Comparison of ENCODE assay signal across 19 cellular contexts in the genomic region with DNA sequence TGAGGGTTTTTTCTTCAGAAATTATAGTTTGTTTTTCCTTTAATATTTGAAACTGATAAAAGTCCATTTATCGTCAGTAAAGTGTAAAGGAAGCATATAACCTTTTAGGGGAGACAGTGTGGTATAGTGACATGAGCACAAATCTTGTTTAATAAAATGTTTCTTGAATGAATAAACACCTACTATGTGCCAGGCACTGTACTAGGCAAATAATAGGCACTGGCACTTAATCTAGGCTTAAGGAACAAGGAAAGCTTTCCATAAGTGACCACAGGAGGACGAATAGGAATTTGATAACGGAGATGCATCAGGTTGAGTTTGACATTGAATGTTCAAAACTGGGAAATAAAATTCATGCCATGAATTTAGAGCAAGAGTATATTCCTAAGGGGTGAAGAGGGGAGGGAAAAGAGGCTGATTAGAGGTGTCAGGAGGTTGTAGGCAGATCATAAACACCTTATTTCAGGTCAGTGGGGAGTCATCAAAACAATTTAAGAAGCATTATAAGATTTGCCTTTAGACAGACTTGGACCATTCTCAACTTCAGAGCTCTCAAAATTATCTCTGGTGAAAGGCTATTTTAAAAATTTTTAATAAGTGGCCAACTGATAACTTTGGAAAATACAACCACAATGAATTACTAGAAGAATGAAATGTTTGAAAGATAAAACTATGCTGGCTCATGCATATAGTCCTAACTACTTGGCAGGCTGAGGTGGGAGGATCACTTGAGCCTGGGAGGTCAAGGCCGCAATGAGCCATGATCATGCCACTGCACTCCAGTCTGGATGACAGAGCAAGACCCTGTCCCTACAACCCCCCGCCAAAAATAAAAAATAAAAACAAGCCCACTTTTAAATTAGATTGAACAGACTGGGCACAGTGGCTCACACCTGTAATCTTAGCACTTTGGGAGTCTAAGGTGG. TPM values are rescaled to one million over a fixed set of nuclear protein-coding genes. Genes with fewer than 3 reads are reported as not detected.
DNase-seq lines count a peak whose midpoint lies in the region; ATAC-seq and TF ChIP-seq lines count a peak whose summit lies in the region.
"Had no signal": no experiment of that assay in that cellular context is flagged by ENCODE, and none has a peak within 500 bp of the region (broad histone marks: within the 10 kb centered on the region; RNA-seq: fewer than 3 reads in every experiment).

No MANE protein-coding gene starts in this region.

- no peak for TF ChIP-seq POLR2A in adrenal gland (IDR thresholded peaks at IDR 0.05)
- TF ChIP-seq POLR2A in testis (IDR thresholded peaks at IDR 0.05) = no peak
- TF ChIP-seq POLR2A in suprapubic skin (IDR thresholded peaks at IDR 0.05) = no peak

- no peaks in the 10 kb centered on the region for H3K9me3 ChIP-seq in adrenal gland (replicated peaks in 1 of 3)
- no peaks in the 10 kb centered on the region for H3K9me3 ChIP-seq in testis
- H3K9me3 ChIP-seq in psoas muscle = no peaks in the 10 kb centered on the region
- no peaks in the 10 kb centered on the region for H3K9me3 ChIP-seq in suprapubic skin
- H3K9me3 ChIP-seq: BLaER1 had no signal

- ATAC-seq in Right ventricle myocardium inferior (peak; percentile 60), left cardiac atrium (peak; percentile 8 to 53), psoas muscle (no peak), HG03571 (IDR thresholded peaks at IDR 0.05; ENCODE audit: unreplicated experiment) (no peak)
- ATAC-seq: CD8-positive, alpha-beta T cell had no signal

- H3K4me1 ChIP-seq in adrenal gland (replicated peaks in 1 of 2) (peaks cover 22 to 58% of the 10 kb centered on the region in 2 donors), testis (peaks cover 17% of the 10 kb centered on the region), psoas muscle (peaks cover 23% of the 10 kb centered on the region), suprapubic skin (peaks cover 12% of the 10 kb centered on the region)

- no peak for TF ChIP-seq EP300 in suprapubic skin (IDR thresholded peaks at IDR 0.05)

- WGBS in adrenal gland, 4 donors = 44 to 57% (median 45%) methylated on average over 5 of the region's 5 CpGs
- 37 to 54% methylated on average over 5 of the region's 5 CpGs for WGBS in testis, 2 donors
- WGBS in psoas muscle, 3 donors = 66 to 86% (median 66%) methylated on average over 5 of the region's 5 CpGs
- 90% methylated on average over 5 of the region's 5 CpGs for WGBS in suprapubic skin

- no peak for DNase-seq in Right ventricle myocardium inferior (ENCODE audit: missing footprints)
- no peak for DNase-seq in cardiac septum (ENCODE audit: low spot score)
- DNase-seq in adrenal gland = peak; percentile 39 to 84 (median 77)
- no peak for DNase-seq in left cardiac atrium
- DNase-seq in testis = peak; percentile 49
- no peak for DNase-seq in psoas muscle
- no peak for DNase-seq in suprapubic skin (ENCODE audit: low spot score in 2 of 2)
- DNase-seq: 8988T; CD8-positive, alpha-beta T cell; DMS79 treated with DMSO at 0.1 percent for 48 hours; KBM-7; MV-4-11; NCI-H1417; NCI-H187 treated with DMSO at 0.1 percent for 48 hours; NCI-H446 treated with DMSO at 0.1 percent for 48 hours; NK-92 treated with Interleukin-12 subunit alpha and Interleukin-12 subunit beta, amount 100 ng/mL, for 24 hours; OCI-M1 had no signal

- TF ChIP-seq CTCF in adrenal gland (IDR thresholded peaks at IDR 0.05) (no peak), testis (IDR thresholded peaks at IDR 0.05) (no peak), psoas muscle (IDR thresholded peaks at IDR 0.05) (no peak), suprapubic skin (IDR thresholded peaks at IDR 0.05) (no peak)

- H3K4me3 ChIP-seq in adrenal gland (no peak overlapping the region), testis (no peak overlapping the region), psoas muscle (no peak overlapping the region), suprapubic skin (no peak overlapping the region)
- H3K4me3 ChIP-seq: BLaER1 had no signal

- H3K36me3 ChIP-seq in adrenal gland (replicated peaks in 1 of 2) (no peaks in the 10 kb centered on the region), testis (ENCODE audit: low read depth, missing control alignments) (no peaks in the 10 kb centered on the region), psoas muscle (ENCODE audit: insufficient read depth in 1 of 2, low read depth in 1 of 2) (no peaks in the 10 kb centered on the region), suprapubic skin (no peaks in the 10 kb centered on the region)

- H3K27me3 ChIP-seq in adrenal gland (no peaks in the 10 kb centered on the region), testis (no peaks in the 10 kb centered on the region), psoas muscle (ENCODE audit: insufficient read depth in 3 of 3, low read length in 2 of 3) (no peaks in the 10 kb centered on the region), suprapubic skin (no peaks in the 10 kb centered on the region)
- H3K27me3 ChIP-seq: BLaER1 had no signal

- H3K27ac ChIP-seq in adrenal gland = peak overlapping the region in 4 of 5 donors; percentile 45 to 69 (median 52)
- H3K27ac ChIP-seq in testis = no peak overlapping the region
- no peak overlapping the region for H3K27ac ChIP-seq in psoas muscle
- no peak overlapping the region for H3K27ac ChIP-seq in suprapubic skin
- H3K27ac ChIP-seq: BLaER1 had no signal

- intact Hi-C loops in Right ventricle myocardium inferior (cut with DNase I) = no loop called here
- intact Hi-C loops in cardiac septum (cut with DNase I) = no loop called here
- intact Hi-C loops in adrenal gland (cut with DNase I) = no loop called here
- intact Hi-C loops in left cardiac atrium (cut with DNase I) = no loop called here
- intact Hi-C loops in testis (cut with DNase I; ENCODE audit: low total_unique reads) = no loop called here
- intact Hi-C loops in psoas muscle (cut with DNase I) = no loop called here

RNA-seq across cellular contexts. Expression of a gene that starts 22.4 kb away (rescaled TPM):
- total RNA-seq in Right ventricle myocardium inferior = 35.7 TPM
- total RNA-seq in cardiac septum = 20.7 TPM
- total RNA-seq in adrenal gland = 10 to 100 TPM; 24.1 to 58.6 (median 34.9) TPM
- 10 to 100 TPM; 15.4 to 45.6 (median 26.3) TPM for polyA plus RNA-seq in adrenal gland
- 10 to 100 TPM; 21.6 to 22.6 TPM for total RNA-seq in left cardiac atrium
- 10 to 100 TPM; 13.6 to 15.9 TPM for total RNA-seq in testis
- 27.9 TPM for polyA plus RNA-seq in testis (ENCODE audit: insufficient read depth, low read depth, low replicate concordance)
- 10 to 100 TPM; 15.7 to 19.3 (median 17.7) TPM for total RNA-seq in psoas muscle
- 10 to 100 TPM; 15.1 to 33.9 (median 28.7) TPM for polyA plus RNA-seq in psoas muscle
- total RNA-seq in suprapubic skin = 10 to 100 TPM; 15.5 to 24.1 (median 15.9) TPM

Comparison
In these comparisons a context has a peak if more than half of its experiments do, and no peak if none do; other contexts are left out.
1. ATAC-seq: peak in Right ventricle myocardium inferior (single experiment) and left cardiac atrium (2 of 2); none in psoas muscle (0 of 4) and HG03571 (single experiment).
2. DNase-seq: peak in adrenal gland (7 of 7) and testis (single experiment); none in Right ventricle myocardium inferior (single experiment), cardiac septum (single experiment), left cardiac atrium (single experiment), psoas muscle (0 of 2) and suprapubic skin (0 of 2).
3. H3K27ac ChIP-seq: peak in adrenal gland (4 of 5); none in testis (0 of 2), psoas muscle (single experiment) and suprapubic skin (single experiment).